12 cellular contexts compared by ENCODE assay signal in genomic region chr18:78701753-78702409, GRCh38.
"Had no signal": no experiment of that assay in that cellular context is flagged by ENCODE, and none has a peak within 500 bp of the region (broad histone marks: within the 10 kb centered on the region; RNA-seq: fewer than 3 reads in every experiment).

No MANE protein-coding gene starts in this region.

- H3K27ac Mint-ChIP-seq: activated CD4-positive, alpha-beta T cell treated with anti-CD3 and anti-CD28 coated beads, Interleukin-2, amount 10 ng/mL, durations not matched to agents 7 days and 5 days; dendritic cell treated with granulocyte-macrophage colony-stimulating factor and Interleukin-4, amounts not matched to agents 40 ng/mL and 50 ng/mL, for 4 days; stimulated activated memory B cell treated with anti-CD40 and anti-IgM and Interleukin-4, amounts not matched to agents 10 μg/mL and 1 μg/mL and 100 μg/mL, for 72 hours had no signal

- H3K4me3 Mint-ChIP-seq: activated CD4-positive, alpha-beta T cell treated with anti-CD3 and anti-CD28 coated beads, Interleukin-2, amount 10 ng/mL, durations not matched to agents 7 days and 5 days; dendritic cell treated with granulocyte-macrophage colony-stimulating factor and Interleukin-4, amounts not matched to agents 40 ng/mL and 50 ng/mL, for 4 days; naive thymus-derived CD8-positive, alpha-beta T cell; stimulated activated memory B cell treated with anti-CD40 and anti-IgM and Interleukin-4, amounts not matched to agents 10 μg/mL and 1 μg/mL and 100 μg/mL, for 72 hours had no signal

- H3K4me1 Mint-ChIP-seq: activated CD4-positive, alpha-beta T cell treated with anti-CD3 and anti-CD28 coated beads, Interleukin-2, amount 10 ng/mL, durations not matched to agents 7 days and 5 days; stimulated activated memory B cell treated with anti-CD40 and anti-IgM and Interleukin-4, amounts not matched to agents 10 μg/mL and 1 μg/mL and 100 μg/mL, for 72 hours had no signal

- H3K9me3 Mint-ChIP-seq: activated CD4-positive, alpha-beta T cell treated with anti-CD3 and anti-CD28 coated beads, Interleukin-2, amount 10 ng/mL, durations not matched to agents 7 days and 5 days had no signal

- DNase-seq: activated CD4-positive, alpha-beta T cell treated with anti-CD3 and anti-CD28 coated beads, Interleukin-2, amount 10 ng/mL, durations not matched to agents 7 days and 5 days; activated CD4-positive, CD25-positive, alpha-beta regulatory T cell; activated naive CD4-positive, alpha-beta T cell treated with Interleukin-2 at 50 U/mL for 16 hours; anterior cingulate cortex; cerebellar nuclear complex; effector memory CD4-positive, alpha-beta T cell; foreskin melanocyte; left ventricle myocardium inferior; naive thymus-derived CD8-positive, alpha-beta T cell; stimulated activated CD4-positive, alpha-beta T cell treated with anti-CD3 and anti-CD28 coated beads, Interleukin-2, amount 100 ng/mL, for 48 hours had no signal

- H3K36me3 Mint-ChIP-seq: stimulated activated memory B cell treated with anti-CD40 and anti-IgM and Interleukin-4, amounts not matched to agents 10 μg/mL and 1 μg/mL and 100 μg/mL, for 72 hours had no signal

- H3K27me3 Mint-ChIP-seq: stimulated activated memory B cell treated with anti-CD40 and anti-IgM and Interleukin-4, amounts not matched to agents 10 μg/mL and 1 μg/mL and 100 μg/mL, for 72 hours had no signal

- ATAC-seq: naive thymus-derived CD8-positive, alpha-beta T cell; stimulated activated memory B cell treated with anti-CD40 and anti-IgM and Interleukin-4, amounts not matched to agents 10 μg/mL and 1 μg/mL and 100 μg/mL, for 72 hours had no signal
